Comparison of ENCODE assay signal across 1 cellular context in the genomic region with DNA sequence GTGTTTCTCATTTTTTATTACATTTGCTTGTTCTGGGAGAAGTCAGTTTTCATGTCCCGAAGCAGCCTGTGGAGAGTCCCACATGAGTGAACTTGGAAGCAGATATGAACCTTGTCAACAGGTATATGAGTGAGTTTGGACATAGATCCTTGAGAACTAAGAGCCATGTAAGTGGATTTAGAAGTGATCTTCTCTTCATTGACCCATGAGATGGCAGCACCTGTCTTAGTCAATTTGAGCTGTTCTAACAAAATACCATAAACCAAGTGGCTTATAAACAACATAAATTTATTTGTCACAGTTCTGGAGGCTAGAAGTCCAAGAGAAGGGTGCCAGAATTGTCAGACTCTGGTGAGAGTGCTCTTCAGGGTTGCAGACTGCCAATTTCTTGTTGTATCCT.
TF ChIP-seq lines count a peak whose summit lies in the region.

No MANE protein-coding gene starts in this region.

TF ChIP-seq in GM23338, 12 proteins besides CTCF, POLR2A, EP300 and RAD21:
- TF ChIP-seq, protein P1, sequence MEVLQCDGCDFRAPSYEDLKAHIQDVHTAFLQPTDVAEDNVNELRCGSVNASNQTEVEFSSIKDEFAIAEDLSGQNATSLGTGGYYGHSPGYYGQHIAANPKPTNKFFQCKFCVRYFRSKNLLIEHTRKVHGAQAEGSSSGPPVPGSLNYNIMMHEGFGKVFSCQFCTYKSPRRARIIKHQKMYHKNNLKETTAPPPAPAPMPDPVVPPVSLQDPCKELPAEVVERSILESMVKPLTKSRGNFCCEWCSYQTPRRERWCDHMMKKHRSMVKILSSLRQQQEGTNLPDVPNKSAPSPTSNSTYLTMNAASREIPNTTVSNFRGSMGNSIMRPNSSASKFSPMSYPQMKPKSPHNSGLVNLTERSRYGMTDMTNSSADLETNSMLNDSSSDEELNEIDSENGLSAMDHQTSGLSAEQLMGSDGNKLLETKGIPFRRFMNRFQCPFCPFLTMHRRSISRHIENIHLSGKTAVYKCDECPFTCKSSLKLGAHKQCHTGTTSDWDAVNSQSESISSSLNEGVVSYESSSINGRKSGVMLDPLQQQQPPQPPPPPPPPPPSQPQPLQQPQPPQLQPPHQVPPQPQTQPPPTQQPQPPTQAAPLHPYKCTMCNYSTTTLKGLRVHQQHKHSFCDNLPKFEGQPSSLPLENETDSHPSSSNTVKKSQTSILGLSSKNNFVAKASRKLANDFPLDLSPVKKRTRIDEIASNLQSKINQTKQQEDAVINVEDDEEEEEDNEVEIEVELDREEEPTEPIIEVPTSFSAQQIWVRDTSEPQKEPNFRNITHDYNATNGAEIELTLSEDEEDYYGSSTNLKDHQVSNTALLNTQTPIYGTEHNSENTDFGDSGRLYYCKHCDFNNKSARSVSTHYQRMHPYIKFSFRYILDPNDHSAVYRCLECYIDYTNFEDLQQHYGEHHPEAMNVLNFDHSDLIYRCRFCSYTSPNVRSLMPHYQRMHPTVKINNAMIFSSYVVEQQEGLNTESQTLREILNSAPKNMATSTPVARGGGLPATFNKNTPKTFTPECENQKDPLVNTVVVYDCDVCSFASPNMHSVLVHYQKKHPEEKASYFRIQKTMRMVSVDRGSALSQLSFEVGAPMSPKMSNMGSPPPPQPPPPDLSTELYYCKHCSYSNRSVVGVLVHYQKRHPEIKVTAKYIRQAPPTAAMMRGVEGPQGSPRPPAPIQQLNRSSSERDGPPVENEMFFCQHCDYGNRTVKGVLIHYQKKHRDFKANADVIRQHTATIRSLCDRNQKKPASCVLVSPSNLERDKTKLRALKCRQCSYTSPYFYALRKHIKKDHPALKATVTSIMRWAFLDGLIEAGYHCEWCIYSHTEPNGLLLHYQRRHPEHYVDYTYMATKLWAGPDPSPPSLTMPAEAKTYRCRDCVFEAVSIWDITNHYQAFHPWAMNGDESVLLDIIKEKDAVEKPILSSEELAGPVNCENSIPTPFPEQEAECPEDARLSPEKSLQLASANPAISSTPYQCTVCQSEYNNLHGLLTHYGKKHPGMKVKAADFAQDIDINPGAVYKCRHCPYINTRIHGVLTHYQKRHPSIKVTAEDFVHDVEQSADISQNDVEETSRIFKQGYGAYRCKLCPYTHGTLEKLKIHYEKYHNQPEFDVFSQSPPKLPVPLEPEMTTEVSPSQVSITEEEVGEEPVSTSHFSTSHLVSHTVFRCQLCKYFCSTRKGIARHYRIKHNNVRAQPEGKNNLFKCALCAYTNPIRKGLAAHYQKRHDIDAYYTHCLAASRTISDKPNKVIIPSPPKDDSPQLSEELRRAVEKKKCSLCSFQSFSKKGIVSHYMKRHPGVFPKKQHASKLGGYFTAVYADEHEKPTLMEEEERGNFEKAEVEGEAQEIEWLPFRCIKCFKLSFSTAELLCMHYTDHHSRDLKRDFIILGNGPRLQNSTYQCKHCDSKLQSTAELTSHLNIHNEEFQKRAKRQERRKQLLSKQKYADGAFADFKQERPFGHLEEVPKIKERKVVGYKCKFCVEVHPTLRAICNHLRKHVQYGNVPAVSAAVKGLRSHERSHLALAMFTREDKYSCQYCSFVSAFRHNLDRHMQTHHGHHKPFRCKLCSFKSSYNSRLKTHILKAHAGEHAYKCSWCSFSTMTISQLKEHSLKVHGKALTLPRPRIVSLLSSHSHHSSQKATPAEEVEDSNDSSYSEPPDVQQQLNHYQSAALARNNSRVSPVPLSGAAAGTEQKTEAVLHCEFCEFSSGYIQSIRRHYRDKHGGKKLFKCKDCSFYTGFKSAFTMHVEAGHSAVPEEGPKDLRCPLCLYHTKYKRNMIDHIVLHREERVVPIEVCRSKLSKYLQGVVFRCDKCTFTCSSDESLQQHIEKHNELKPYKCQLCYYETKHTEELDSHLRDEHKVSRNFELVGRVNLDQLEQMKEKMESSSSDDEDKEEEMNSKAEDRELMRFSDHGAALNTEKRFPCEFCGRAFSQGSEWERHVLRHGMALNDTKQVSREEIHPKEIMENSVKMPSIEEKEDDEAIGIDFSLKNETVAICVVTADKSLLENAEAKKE (CRISPR knock-in tag; IDR thresholded peaks at IDR 0.05), result no peak
- TF ChIP-seq POLR2AphosphoS5 (IDR thresholded peaks at IDR 0.05; ENCODE audit: low read depth) (no peak), ZNF114 (CRISPR knock-in tag; IDR thresholded peaks at IDR 0.05) (no peak), ETS1 (IDR thresholded peaks at IDR 0.05) (no peak), EZH2 (IDR thresholded peaks at IDR 0.05; ENCODE audit: low read depth, unreplicated experiment) (no peak), STAT1 (IDR thresholded peaks at IDR 0.05; ENCODE audit: unreplicated experiment) (no peak), NANOG (IDR thresholded peaks at IDR 0.05; ENCODE audit: borderline replicate concordance) (no peak)
